ENCODE assay signal across 1 cellular context in genomic region chr12:94770777-94771176, GRCh38.
TF ChIP-seq lines count a peak whose summit lies in the region.

No MANE protein-coding gene starts in this region.

TF ChIP-seq in GM12878, 131 proteins besides CTCF, POLR2A, EP300 and RAD21 (continued from another document):
- TF ChIP-seq SMAD1 (IDR thresholded peaks at IDR 0.05; ENCODE audit: low read depth, partially characterized antibody) (no peak), HDGF (IDR thresholded peaks at IDR 0.05) (no peak), MYC (IDR thresholded peaks at IDR 0.05; ENCODE audit: insufficient read depth, insufficient read length, insufficient replicate concordance, low read length, severe bottlenecking) (no peak), SUZ12 (IDR thresholded peaks at IDR 0.05; ENCODE audit: unreplicated experiment) (no peak), CBFB (IDR thresholded peaks at IDR 0.05; ENCODE audit: low read depth) (no peak)
